1 cellular context compared by ENCODE assay signal in genomic region chr10:110609592-110609991, GRCh38.
TF ChIP-seq lines count a peak whose summit lies in the region.

No MANE protein-coding gene starts in this region.

TF ChIP-seq in GM23338, 12 proteins besides CTCF, POLR2A, EP300 and RAD21:
- TF ChIP-seq ZNF462 (CRISPR knock-in tag; IDR thresholded peaks at IDR 0.05) (no peak), REST (IDR thresholded peaks at IDR 0.05; ENCODE audit: unreplicated experiment) (no peak)
